ENCODE assay signal across 14 cellular contexts in the genomic region with DNA sequence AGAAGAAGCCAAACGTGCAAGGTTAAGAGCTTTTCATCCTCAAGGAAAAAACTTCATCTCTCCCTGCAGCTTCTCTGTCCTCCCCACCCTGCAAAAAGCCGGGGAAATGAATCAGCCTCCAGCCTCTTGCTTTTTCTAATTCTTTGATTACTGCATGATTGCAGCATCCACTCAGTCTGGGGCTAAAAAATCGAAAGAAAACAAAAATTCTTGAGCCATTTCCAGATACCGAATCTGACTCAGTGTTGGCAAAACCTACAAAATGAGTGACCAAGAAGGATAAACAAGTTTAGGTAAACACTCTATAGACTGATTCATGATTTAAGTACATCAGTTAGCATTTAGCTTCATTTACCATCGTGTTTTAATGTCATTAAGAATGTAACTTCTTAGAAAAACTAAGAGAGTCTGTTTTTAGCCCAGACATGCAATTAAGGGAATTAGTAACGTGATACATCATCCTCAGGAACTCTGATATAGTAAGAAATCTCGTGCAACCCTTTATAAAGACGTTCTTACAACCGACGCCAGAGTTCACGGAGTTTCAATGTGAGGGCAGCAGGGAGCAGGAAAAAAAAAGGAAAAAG.
DNase-seq lines count a peak whose midpoint lies in the region; ATAC-seq and TF ChIP-seq lines count a peak whose summit lies in the region.
"Had no signal": no experiment of that assay in that cellular context is flagged by ENCODE, and none has a peak within 500 bp of the region (broad histone marks: within the 10 kb centered on the region; RNA-seq: fewer than 3 reads in every experiment).

No MANE protein-coding gene starts in this region.

- H3K36me3 Mint-ChIP-seq in type B pancreatic cell, result no peaks in the 10 kb centered on the region

- TF ChIP-seq CTCF in fibroblast of villous mesenchyme (IDR thresholded peaks at IDR 0.05; ENCODE audit: insufficient read depth, low read depth, low read length) (no peak), type B pancreatic cell (conservative IDR thresholded peaks at IDR 0.05) (no peak)

- no peaks in the 10 kb centered on the region for H3K9me3 Mint-ChIP-seq in type B pancreatic cell
- H3K9me3 Mint-ChIP-seq: H9 had no signal

- ATAC-seq in GM21723 (IDR thresholded peaks at IDR 0.05; ENCODE audit: unreplicated experiment) (no peak), GM19351 (IDR thresholded peaks at IDR 0.05; ENCODE audit: unreplicated experiment) (no peak)
- ATAC-seq: K562; naive thymus-derived CD8-positive, alpha-beta T cell had no signal

- peaks cover 22% of the 10 kb centered on the region for H3K4me1 Mint-ChIP-seq in type B pancreatic cell (ENCODE audit: unreplicated experiment)
- H3K4me1 Mint-ChIP-seq: naive thymus-derived CD8-positive, alpha-beta T cell had no signal

- peaks cover 47% of the 10 kb centered on the region for H3K27me3 Mint-ChIP-seq in type B pancreatic cell

- peak overlapping the region; percentile 49 for H3K4me3 ChIP-seq in fibroblast of villous mesenchyme (ENCODE audit: low read depth, low read length)
- H3K4me3 ChIP-seq: K562, SK-N-MC had no signal

- H3K27ac Mint-ChIP-seq in type B pancreatic cell, result no peak overlapping the region
- H3K27ac Mint-ChIP-seq: H9; naive thymus-derived CD8-positive, alpha-beta T cell had no signal

- DNase-seq in HCEC 1CT (peak; percentile 89), amniotic epithelial cell (ENCODE audit: low read depth) (peak; percentile 82), fibroblast of villous mesenchyme (ENCODE audit: low read depth) (peak; percentile 90), type B pancreatic cell (ENCODE audit: extremely low spot score, unreplicated experiment) (no peak), NCI-H510A treated with DMSO at 0.1 percent for 48 hours (lab: John Stamatoyannopoulos, UW) (no peak)
- DNase-seq: activated CD4-positive, CD25-positive, alpha-beta regulatory T cell; DMS53; H9; NCI-H1694 had no signal

- H3K4me3 Mint-ChIP-seq in type B pancreatic cell, result peak overlapping the region; percentile 48
- H3K4me3 Mint-ChIP-seq: H9; naive thymus-derived CD8-positive, alpha-beta T cell had no signal

Comparison
In these comparisons a context has a peak if more than half of its experiments do, and no peak if none do; other contexts are left out.
1. DNase-seq: peak in HCEC 1CT (single experiment), amniotic epithelial cell (single experiment) and fibroblast of villous mesenchyme (single experiment); none in type B pancreatic cell (single experiment) and NCI-H510A treated with DMSO at 0.1 percent for 48 hours (single experiment).